ENCODE assay signal across 19 cellular contexts in the genomic region with DNA sequence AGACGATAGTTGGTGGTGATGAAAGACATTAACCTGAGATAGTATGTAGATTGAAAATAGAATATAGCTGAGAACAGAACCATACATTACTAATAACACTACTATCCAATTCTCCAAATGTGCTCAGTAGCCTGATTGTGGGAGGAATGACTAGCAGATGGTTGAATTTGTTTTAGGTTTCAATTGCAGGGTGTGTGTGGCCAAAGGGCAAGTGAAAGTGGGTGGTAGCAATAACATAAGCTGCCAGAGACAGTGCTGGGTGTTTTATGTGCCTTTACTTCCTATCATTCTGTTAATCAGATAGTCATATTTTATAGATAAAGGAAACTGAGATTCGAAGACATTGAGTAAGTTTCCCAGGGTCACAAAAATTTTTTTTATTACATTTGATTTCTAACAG.
A peak's percentile ranks its signal among the peaks of the same experiment; 100 is the strongest.
DNase-seq lines count a peak whose midpoint lies in the region; ATAC-seq and TF ChIP-seq lines count a peak whose summit lies in the region.
"Had no signal": no experiment of that assay in that cellular context is flagged by ENCODE, and none has a peak within 500 bp of the region (broad histone marks: within the 10 kb centered on the region; RNA-seq: fewer than 3 reads in every experiment).

No MANE protein-coding gene starts in this region.

- no peaks in the 10 kb centered on the region for H3K36me3 ChIP-seq in transverse colon
- H3K36me3 ChIP-seq in upper lobe of right lung: no peaks in the 10 kb centered on the region
- H3K36me3 ChIP-seq: BE2C had no signal

- no peak overlapping the region for H3K4me3 Mint-ChIP-seq in activated CD4-positive, alpha-beta T cell treated with anti-CD3 and anti-CD28 coated beads for 36 hours
- H3K4me3 Mint-ChIP-seq: CD4-positive, CD25-positive, alpha-beta regulatory T cell; CD8-positive, alpha-beta memory T cell had no signal

- no peak overlapping the region for H3K4me3 ChIP-seq in transverse colon
- H3K4me3 ChIP-seq in upper lobe of right lung: no peak overlapping the region

- H3K36me3 Mint-ChIP-seq in activated CD4-positive, alpha-beta T cell treated with anti-CD3 and anti-CD28 coated beads for 36 hours (ENCODE audit: low read depth): no peaks in the 10 kb centered on the region
- H3K36me3 Mint-ChIP-seq: CD4-positive, CD25-positive, alpha-beta regulatory T cell; CD8-positive, alpha-beta memory T cell had no signal

- H3K27me3 ChIP-seq in transverse colon (no peaks in the 10 kb centered on the region), upper lobe of right lung (no peaks in the 10 kb centered on the region)
- H3K27me3 ChIP-seq: BE2C had no signal

- intact Hi-C loops in left colon (cut with DNase I, micrococcal nuclease): no loop called here
- intact Hi-C loops in transverse colon (cut with DNase I; ENCODE audit: low total_unique reads): no loop called here
- intact Hi-C loops in upper lobe of right lung (cut with DNase I): no loop called here
- intact Hi-C loops in activated CD4-positive, alpha-beta T cell treated with anti-CD3 and anti-CD28 coated beads for 36 hours (cut with DNase I, micrococcal nuclease): no loop called here

- WGBS in transverse colon (ENCODE audit: low coverage in 1 of 2), 2 donors: 29 to 47% methylated on average over 1 to 2 of the region's 2 CpGs

- POLR2A ChIA-PET in activated CD4-positive, alpha-beta T cell treated with anti-CD3 and anti-CD28 coated beads for 36 hours (lab: Charles Lee): no interaction called here

- peak overlapping the region; percentile 5 to 40 (median 30) for H3K27ac ChIP-seq in transverse colon
- no peak overlapping the region for H3K27ac ChIP-seq in upper lobe of right lung

- no peak for TF ChIP-seq EP300 in transverse colon (IDR thresholded peaks at IDR 0.05; ENCODE audit: low read depth)

- peaks cover 0 to 13% (median 6%) of the 10 kb centered on the region in 4 donors for H3K4me1 ChIP-seq in transverse colon
- H3K4me1 ChIP-seq in upper lobe of right lung: no peaks in the 10 kb centered on the region
- H3K4me1 ChIP-seq: BE2C had no signal

- in situ Hi-C loops in transverse colon (cut with MboI; ENCODE audit: low pct_ligation_motif_present in 1 of 4, low pct_unique_long_range_greater_than_20kb in 1 of 4, low sequenced_read_pairs in 3 of 4): no loop called here

- DNase-seq in NCI-H526 treated with DMSO at 0.1 percent for 48 hours (lab: John Stamatoyannopoulos, UW) (peak; percentile 8), NCI-H748 treated with DMSO at 0.1 percent for 48 hours (lab: John Stamatoyannopoulos, UW) (peak; percentile 2), left colon (peak; percentile 35 to 42), transverse colon (peak; percentile 30), upper lobe of right lung (no peak)
- DNase-seq in activated CD4-positive, alpha-beta T cell treated with anti-CD3 and anti-CD28 coated beads for 36 hours: no peak
- DNase-seq: ACHN; BE2C; C1 segment of cervical spinal cord; CD4-positive, CD25-positive, alpha-beta regulatory T cell; CD8-positive, alpha-beta memory T cell; COR-L47; DMS 273 treated with DMSO at 0.1 percent for 48 hours; DMS79; GDM1; GOT3; H7 had no signal

- TF ChIP-seq CTCF in transverse colon (IDR thresholded peaks at IDR 0.05): no peak
- no peak for TF ChIP-seq CTCF in upper lobe of right lung (IDR thresholded peaks at IDR 0.05)

- TF ChIP-seq POLR2A in transverse colon (IDR thresholded peaks at IDR 0.05): no peak

- no peaks in the 10 kb centered on the region for H3K9me3 ChIP-seq in transverse colon
- H3K9me3 ChIP-seq in upper lobe of right lung: no peaks in the 10 kb centered on the region
- H3K9me3 ChIP-seq: BE2C had no signal

- CTCF ChIA-PET in activated CD4-positive, alpha-beta T cell treated with anti-CD3 and anti-CD28 coated beads for 36 hours (lab: Charles Lee): interaction anchor here (0.7 kb wide), 1 partner anchor 117 kb away, joined by 3 read pairs; no protein-coding TSS in a partner anchor

- no peaks in the 10 kb centered on the region for H3K4me1 Mint-ChIP-seq in activated CD4-positive, alpha-beta T cell treated with anti-CD3 and anti-CD28 coated beads for 36 hours
- H3K4me1 Mint-ChIP-seq: CD4-positive, CD25-positive, alpha-beta regulatory T cell; CD8-positive, alpha-beta memory T cell had no signal

- H3K27ac Mint-ChIP-seq in activated CD4-positive, alpha-beta T cell treated with anti-CD3 and anti-CD28 coated beads for 36 hours: no peak overlapping the region
- H3K27ac Mint-ChIP-seq: CD4-positive, CD25-positive, alpha-beta regulatory T cell; CD8-positive, alpha-beta memory T cell had no signal

- ATAC-seq in left colon: peak; percentile 99
- no peak for ATAC-seq in upper lobe of right lung
- no peak for ATAC-seq in activated CD4-positive, alpha-beta T cell treated with anti-CD3 and anti-CD28 coated beads for 36 hours
- no peak for ATAC-seq in HG03095 (IDR thresholded peaks at IDR 0.05; ENCODE audit: unreplicated experiment)
- ATAC-seq: HCT116 had no signal

- H3K27me3 Mint-ChIP-seq in activated CD4-positive, alpha-beta T cell treated with anti-CD3 and anti-CD28 coated beads for 36 hours: no peaks in the 10 kb centered on the region
- H3K27me3 Mint-ChIP-seq: CD4-positive, CD25-positive, alpha-beta regulatory T cell; CD8-positive, alpha-beta memory T cell had no signal

- peaks cover under 1% of the 10 kb centered on the region for H3K9me3 Mint-ChIP-seq in activated CD4-positive, alpha-beta T cell treated with anti-CD3 and anti-CD28 coated beads for 36 hours (ENCODE audit: low read depth)
- H3K9me3 Mint-ChIP-seq: CD8-positive, alpha-beta memory T cell had no signal

Comparison
In these comparisons a context has a peak if more than half of its experiments do, and no peak if none do; other contexts are left out.
1. DNase-seq: peak in NCI-H526 treated with DMSO at 0.1 percent for 48 hours (single experiment), NCI-H748 treated with DMSO at 0.1 percent for 48 hours (single experiment), left colon (2 of 2) and transverse colon (single experiment); none in upper lobe of right lung (single experiment) and activated CD4-positive, alpha-beta T cell treated with anti-CD3 and anti-CD28 coated beads for 36 hours (single experiment).